8 cellular contexts compared by ENCODE assay signal in the genomic region with DNA sequence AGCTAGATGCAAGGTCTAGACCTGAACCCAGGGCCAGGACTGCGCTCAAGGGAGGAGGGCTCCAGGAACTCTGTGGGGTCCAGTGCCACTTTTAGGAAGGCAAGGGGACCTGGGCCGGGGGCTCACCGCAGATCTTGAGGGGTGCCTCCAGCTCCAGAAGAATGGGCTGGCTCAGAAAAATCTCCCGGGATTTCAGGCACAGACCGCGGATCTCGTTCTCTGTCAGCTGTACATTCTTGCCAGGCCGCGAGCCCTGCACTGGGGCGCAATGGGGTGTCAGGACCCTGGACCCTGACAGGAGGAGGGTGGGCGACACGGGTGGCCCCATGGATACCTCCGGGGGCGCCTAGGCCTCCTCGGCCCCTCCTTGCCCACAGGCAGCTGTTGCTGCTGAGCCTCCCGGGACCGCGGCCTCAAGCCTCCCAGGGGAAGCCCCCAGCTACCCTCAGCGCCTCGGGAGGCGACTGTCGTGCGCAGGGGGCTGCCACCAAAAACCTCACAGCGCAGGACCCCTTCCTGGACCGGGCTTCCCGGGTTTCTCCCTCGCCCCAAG. TPM values are rescaled to one million over a fixed set of nuclear protein-coding genes. Genes with fewer than 3 reads are reported as not detected.
DNase-seq lines count a peak whose midpoint lies in the region; ATAC-seq and TF ChIP-seq lines count a peak whose summit lies in the region.

No MANE protein-coding gene starts in this region.

- H3K27ac ChIP-seq in BLaER1 treated with 17β-estradiol and CSF1 and Interleukin-3, amounts not matched to agents 10 nM and 100 nM: peak overlapping the region; percentile 92 to 97 (median 96)
- peak overlapping the region; percentile 91 to 98 (median 95) for H3K27ac ChIP-seq in Peyer's patch
- peak overlapping the region; percentile 90 to 98 (median 96) for H3K27ac ChIP-seq in esophagus squamous epithelium
- peak overlapping the region; percentile 86 to 96 for H3K27ac ChIP-seq in prostate gland

- TF ChIP-seq POLR2A in Peyer's patch (IDR thresholded peaks at IDR 0.05) (no peak), esophagus squamous epithelium (IDR thresholded peaks at IDR 0.05) (no peak), prostate gland (IDR thresholded peaks at IDR 0.05) (no peak)

- H4K20me1 ChIP-seq in BLaER1 treated with 17β-estradiol and CSF1 and Interleukin-3, amounts not matched to agents 10 nM and 100 nM: peaks cover 42 to 60% (median 55%) of the 10 kb centered on the region in 11 experiments; a peak in 21 of 22 replicates

- TF ChIP-seq CTCF in Peyer's patch (IDR thresholded peaks at IDR 0.05): no peak
- TF ChIP-seq CTCF in esophagus squamous epithelium (IDR thresholded peaks at IDR 0.05): peak in 1 of 6 experiments; percentile 3
- no peak for TF ChIP-seq CTCF in prostate gland (IDR thresholded peaks at IDR 0.05)

- H3K9me3 ChIP-seq in BLaER1 treated with 17β-estradiol and CSF1 and Interleukin-3, amounts not matched to agents 10 nM and 100 nM (replicated peaks in 1 of 11): no peaks in the 10 kb centered on the region
- H3K9me3 ChIP-seq in Peyer's patch (no peaks in the 10 kb centered on the region), esophagus squamous epithelium (no peaks in the 10 kb centered on the region), prostate gland (no peaks in the 10 kb centered on the region)

- H3K36me3 ChIP-seq in BLaER1 treated with 17β-estradiol and CSF1 and Interleukin-3, amounts not matched to agents 10 nM and 100 nM: peaks cover 38 to 55% (median 45%) of the 10 kb centered on the region in 11 experiments
- H3K36me3 ChIP-seq in Peyer's patch (peaks cover 0 to 39% (median 0%) of the 10 kb centered on the region in 3 donors), esophagus squamous epithelium (peaks cover 24 to 47% (median 27%) of the 10 kb centered on the region in 3 donors), prostate gland (peaks cover 6 to 13% of the 10 kb centered on the region in 2 donors)

- no peaks in the 10 kb centered on the region for H3K27me3 ChIP-seq in BLaER1 treated with 17β-estradiol and CSF1 and Interleukin-3, amounts not matched to agents 10 nM and 100 nM
- H3K27me3 ChIP-seq in Peyer's patch (no peaks in the 10 kb centered on the region), esophagus squamous epithelium (peaks cover 0 to 16% (median 0%) of the 10 kb centered on the region in 4 donors), prostate gland (replicated peaks; ENCODE audit: insufficient read depth) (no peaks in the 10 kb centered on the region)

- 0 to 5% methylated on average over 6 to 8 of the region's 27 CpGs for WGBS in esophagus squamous epithelium, 2 donors
- WGBS in prostate gland: 6% methylated on average over 14 of the region's 27 CpGs

- intact Hi-C loops in esophagus squamous epithelium (cut with DNase I) (loop anchor here (5.0 kb wide), 1 partner anchor 101 kb away; no protein-coding TSS in a partner anchor), prostate gland (cut with DNase I) (loop anchor here (5.0 kb wide), 2 partner anchors 66 to 106 kb away; a partner anchor contains a TSS)

- peak overlapping the region; percentile 94 to 99 (median 97) for H3K9ac ChIP-seq in BLaER1 treated with 17β-estradiol and CSF1 and Interleukin-3, amounts not matched to agents 10 nM and 100 nM

- peak in 1 of 3 donors; percentile 49 for DNase-seq in Peyer's patch
- DNase-seq in esophagus squamous epithelium (lab: John Stamatoyannopoulos, UW): no peak
- no peak for DNase-seq in prostate gland (ENCODE audit: low spot score)
- DNase-seq in NCI-H1694 (lab: John Stamatoyannopoulos, UW): no peak
- no peak for DNase-seq in NCI-H1436 (lab: John Stamatoyannopoulos, UW)

- peak overlapping the region; percentile 90 to 99 (median 96) for H3K4me3 ChIP-seq in BLaER1 treated with 17β-estradiol and CSF1 and Interleukin-3, amounts not matched to agents 10 nM and 100 nM
- H3K4me3 ChIP-seq in Peyer's patch (peak overlapping the region; percentile 81 to 97 (median 88)), esophagus squamous epithelium (peak overlapping the region; percentile 67 to 98 (median 84)), prostate gland (peak overlapping the region; percentile 67 to 94)

- ATAC-seq in GM21723 (IDR thresholded peaks at IDR 0.05; ENCODE audit: unreplicated experiment) (peak; percentile 14), HG03196 (IDR thresholded peaks at IDR 0.05; ENCODE audit: unreplicated experiment) (no peak)

- peak overlapping the region; percentile 93 to 99 (median 97) for H3K4me2 ChIP-seq in BLaER1 treated with 17β-estradiol and CSF1 and Interleukin-3, amounts not matched to agents 10 nM and 100 nM

- H3K4me1 ChIP-seq in BLaER1 treated with 17β-estradiol and CSF1 and Interleukin-3, amounts not matched to agents 10 nM and 100 nM: peaks cover 84 to 92% (median 90%) of the 10 kb centered on the region in 10 experiments
- H3K4me1 ChIP-seq in Peyer's patch: peaks cover 0 to 51% (median 35%) of the 10 kb centered on the region in 4 donors
- H3K4me1 ChIP-seq in esophagus squamous epithelium: peaks cover 20 to 79% (median 35%) of the 10 kb centered on the region in 3 donors
- peaks cover 15% of the 10 kb centered on the region for H3K4me1 ChIP-seq in prostate gland (replicated peaks)

RNA-seq across cellular contexts. Expression of a gene that starts 0.6 kb away (rescaled TPM):
- 100 to 1,000 TPM; 156 to 213 (median 177) TPM for total RNA-seq in Peyer's patch
- 100 to 1,000 TPM; 146 to 202 (median 185) TPM for total RNA-seq in esophagus squamous epithelium
- 100 to 1,000 TPM; 168 to 215 TPM for total RNA-seq in prostate gland

RNA-seq across cellular contexts. Expression of a gene that starts 2.9 kb away (rescaled TPM):
- total RNA-seq in Peyer's patch (10 to 100 TPM in 2 of 4 donors, 1 to 10 TPM in 2; 5.6 to 53.6 (median 9.3) TPM), esophagus squamous epithelium (1 to 10 TPM; 1.7 to 7.2 (median 3.5) TPM), prostate gland (1 to 10 TPM; 3.7 to 6.5 TPM)

RNA-seq across cellular contexts. Expression of a gene that starts 9.2 kb away (rescaled TPM):
- total RNA-seq in Peyer's patch (10 to 100 TPM; 37.0 to 73.4 (median 61.6) TPM), esophagus squamous epithelium (10 to 100 TPM; 10.6 to 18.3 (median 12.7) TPM), prostate gland (10 to 100 TPM; 30.2 to 49.4 TPM)

RNA-seq across cellular contexts. Expression of a gene that starts 14.5 kb away (rescaled TPM):
- total RNA-seq in Peyer's patch (1 to 10 TPM in 1 of 4 donors, under 1 TPM in 2, not detected in 1; 0.54 to 1.2 (median 0.83) TPM), esophagus squamous epithelium (under 1 TPM; 0.09 to 0.76 (median 0.25) TPM), prostate gland (1 to 10 TPM in 1 of 2 donors, under 1 TPM in 1; 0.91 to 1.0 TPM)

RNA-seq across cellular contexts. Expression of a gene that starts 27.3 kb away (rescaled TPM):
- total RNA-seq in Peyer's patch (10 to 100 TPM; 58.0 to 88.3 (median 63.5) TPM), esophagus squamous epithelium (100 to 1,000 TPM in 3 of 4 donors, 10 to 100 TPM in 1; 67.5 to 121 (median 113) TPM), prostate gland (10 to 100 TPM; 54.5 to 72.9 TPM)
